Comparison of ENCODE assay signal across 9 cellular contexts in the genomic region with DNA sequence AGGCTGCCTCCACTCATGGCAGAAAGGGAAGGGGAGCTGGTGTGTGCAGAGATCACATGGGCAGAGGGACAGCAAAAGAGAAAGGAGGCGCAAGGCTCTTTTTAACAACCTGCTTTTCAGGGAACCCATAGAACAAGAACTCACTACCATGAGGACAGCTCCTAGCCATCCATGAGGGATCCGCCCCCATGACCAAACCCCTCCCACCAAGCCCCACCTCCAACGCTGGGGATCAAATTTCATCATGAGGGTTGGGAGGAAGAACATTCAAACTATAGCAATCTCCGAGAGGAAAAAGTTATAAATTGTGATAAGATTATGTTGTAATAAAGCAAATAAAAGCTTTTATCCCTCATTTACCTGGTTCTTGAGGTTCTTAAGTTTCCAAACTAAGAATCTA.
A peak's percentile ranks its signal among the peaks of the same experiment; 100 is the strongest.
DNase-seq lines count a peak whose midpoint lies in the region; ATAC-seq and TF ChIP-seq lines count a peak whose summit lies in the region.
"Had no signal": no experiment of that assay in that cellular context is flagged by ENCODE, and none has a peak within 500 bp of the region (broad histone marks: within the 10 kb centered on the region; RNA-seq: fewer than 3 reads in every experiment).

No MANE protein-coding gene starts in this region.

- ATAC-seq in stimulated activated naive CD8-positive, alpha-beta T cell treated with anti-CD3 and anti-CD28 coated beads, Interleukin-15, Interleukin-2, amounts not matched to agents 100 U/mL and 50 U/mL, for 24 hours, result no peak
- no peak for ATAC-seq in stimulated activated naive CD8-positive, alpha-beta T cell treated with anti-CD3 and anti-CD28 coated beads, Interleukin-15, amount 100 ng/mL, for 72 hours
- ATAC-seq in PC-3 (peak; percentile 81), GM21423 (IDR thresholded peaks at IDR 0.05; ENCODE audit: unreplicated experiment) (no peak)

- no peak overlapping the region for H3K9ac ChIP-seq in PC-3 (ENCODE audit: low read length)

- H3K36me3 ChIP-seq in PC-3 (ENCODE audit: low read depth, low read length) (no peaks in the 10 kb centered on the region), hepatocyte (replicated peaks; ENCODE audit: insufficient read depth, low read depth) (no peaks in the 10 kb centered on the region)

- H4K20me1 ChIP-seq in PC-3 (ENCODE audit: low read length) (no peaks in the 10 kb centered on the region), hepatocyte (ENCODE audit: insufficient read depth, poor library complexity, severe bottlenecking) (no peaks in the 10 kb centered on the region)

- 81% methylated on average over 4 of the region's 4 CpGs for WGBS in hepatocyte (ENCODE audit: low lambda C conversion rate, missing lambda C conversion rate)

- no TSS peak for BruUV-seq in PC-3 (replicated peaks; lab: Mats Ljungman, UMichigan)

- intact Hi-C loops in PC-3 (cut with micrococcal nuclease), result loop anchor here (1.0 kb wide), 1 partner anchor 93 kb away; no protein-coding TSS in a partner anchor

- H3K9me2 ChIP-seq in PC-3 (replicated peaks; ENCODE audit: low read length) (no peaks in the 10 kb centered on the region), hepatocyte (replicated peaks; ENCODE audit: insufficient read depth) (no peaks in the 10 kb centered on the region)

- H3K27me3 Mint-ChIP-seq in stimulated activated naive CD8-positive, alpha-beta T cell treated with anti-CD3 and anti-CD28 coated beads, Interleukin-15, amount 100 ng/mL, for 72 hours, result no peaks in the 10 kb centered on the region
- H3K27me3 Mint-ChIP-seq: naive thymus-derived CD8-positive, alpha-beta T cell had no signal

- H3F3A ChIP-seq in PC-3 (ENCODE audit: low read length, unreplicated experiment), result no peaks in the 10 kb centered on the region

- CTCF ChIA-PET in PC-3 (lab: Charles Lee), result interaction anchor here (1.4 to 1.6 kb wide), 2 partner anchors 90 to 92 kb away, joined by 4 to 25 read pairs; no protein-coding TSS in a partner anchor

- H3K9me3 Mint-ChIP-seq in stimulated activated naive CD8-positive, alpha-beta T cell treated with anti-CD3 and anti-CD28 coated beads, Interleukin-15, amount 100 ng/mL, for 72 hours, result no peaks in the 10 kb centered on the region
- H3K9me3 Mint-ChIP-seq: naive thymus-derived CD8-positive, alpha-beta T cell had no signal

- peak; percentile 13 for DNase-seq in stimulated activated naive CD8-positive, alpha-beta T cell treated with anti-CD3 and anti-CD28 coated beads, Interleukin-15, Interleukin-2, amounts not matched to agents 100 U/mL and 50 U/mL, for 24 hours
- DNase-seq in stimulated activated naive CD8-positive, alpha-beta T cell treated with anti-CD3 and anti-CD28 coated beads, Interleukin-15, amount 100 ng/mL, for 72 hours, result no peak
- DNase-seq in PC-3 (peak; percentile 60), hepatocyte (ENCODE audit: low spot score) (peak; percentile 31), ureter (ENCODE audit: low spot score) (peak; percentile 47), T-helper 2 cell (no peak), RKO (ENCODE audit: low spot score) (no peak)

- H2AFZ ChIP-seq in PC-3 (ENCODE audit: low read length) (peak overlapping the region; percentile 46), hepatocyte (no peak overlapping the region)

- H3K4me3 Mint-ChIP-seq in stimulated activated naive CD8-positive, alpha-beta T cell treated with anti-CD3 and anti-CD28 coated beads, Interleukin-15, amount 100 ng/mL, for 72 hours, result no peak overlapping the region
- H3K4me3 Mint-ChIP-seq: naive thymus-derived CD8-positive, alpha-beta T cell had no signal

- H3K4me1 ChIP-seq in PC-3 (ENCODE audit: insufficient read depth, low read length) (no peaks in the 10 kb centered on the region), hepatocyte (ENCODE audit: insufficient read depth) (no peaks in the 10 kb centered on the region)

- no peaks in the 10 kb centered on the region for H3K79me2 ChIP-seq in PC-3 (ENCODE audit: low read length)
- H3K79me2 ChIP-seq in hepatocyte, result no peaks in the 10 kb centered on the region

- H3K4me1 Mint-ChIP-seq in stimulated activated naive CD8-positive, alpha-beta T cell treated with anti-CD3 and anti-CD28 coated beads, Interleukin-15, amount 100 ng/mL, for 72 hours, result no peaks in the 10 kb centered on the region

- H3K27me3 ChIP-seq in PC-3 (ENCODE audit: low read length) (no peaks in the 10 kb centered on the region), hepatocyte (no peaks in the 10 kb centered on the region)

- H3K4me3 ChIP-seq in PC-3 (ENCODE audit: low read length), result peak overlapping the region; percentile 11; the same call in 1 of the 2 replicates
- no peak overlapping the region for H3K4me3 ChIP-seq in hepatocyte

- POLR2A ChIA-PET in PC-3 (lab: Charles Lee; ENCODE audit: unreplicated experiment), result interaction anchor here (1.0 kb wide), 1 partner anchor 100 kb away, joined by 3 read pairs; no protein-coding TSS in a partner anchor

- TF ChIP-seq CTCF in PC-3 (conservative IDR thresholded peaks at IDR 0.05; ENCODE audit: low read depth, low read length) (no peak), hepatocyte (IDR thresholded peaks at IDR 0.05; ENCODE audit: poor library complexity) (no peak)

- H3K9me3 ChIP-seq in PC-3 (ENCODE audit: low read length) (no peaks in the 10 kb centered on the region), hepatocyte (ENCODE audit: low read depth) (no peaks in the 10 kb centered on the region)

- H3K27ac ChIP-seq in PC-3 (ENCODE audit: low read length) (no peak overlapping the region), hepatocyte (no peak overlapping the region)

- H3K27ac Mint-ChIP-seq in stimulated activated naive CD8-positive, alpha-beta T cell treated with anti-CD3 and anti-CD28 coated beads, Interleukin-15, amount 100 ng/mL, for 72 hours, result peak overlapping the region in 1 of 2 donors; percentile 46

- H3K4me2 ChIP-seq in PC-3 (ENCODE audit: low read length), result peak overlapping the region; percentile 66
- H3K4me2 ChIP-seq in hepatocyte, result peak overlapping the region; percentile 39

Comparison
In these comparisons a context has a peak if more than half of its experiments do, and no peak if none do; other contexts are left out.
1. DNase-seq: peak in stimulated activated naive CD8-positive, alpha-beta T cell treated with anti-CD3 and anti-CD28 coated beads, Interleukin-15, Interleukin-2, amounts not matched to agents 100 U/mL and 50 U/mL, for 24 hours (single experiment), PC-3 (single experiment), hepatocyte (single experiment) and ureter (single experiment); none in stimulated activated naive CD8-positive, alpha-beta T cell treated with anti-CD3 and anti-CD28 coated beads, Interleukin-15, amount 100 ng/mL, for 72 hours (0 of 2), T-helper 2 cell (0 of 5) and RKO (single experiment).